33 cellular contexts compared by ENCODE assay signal in the genomic region with DNA sequence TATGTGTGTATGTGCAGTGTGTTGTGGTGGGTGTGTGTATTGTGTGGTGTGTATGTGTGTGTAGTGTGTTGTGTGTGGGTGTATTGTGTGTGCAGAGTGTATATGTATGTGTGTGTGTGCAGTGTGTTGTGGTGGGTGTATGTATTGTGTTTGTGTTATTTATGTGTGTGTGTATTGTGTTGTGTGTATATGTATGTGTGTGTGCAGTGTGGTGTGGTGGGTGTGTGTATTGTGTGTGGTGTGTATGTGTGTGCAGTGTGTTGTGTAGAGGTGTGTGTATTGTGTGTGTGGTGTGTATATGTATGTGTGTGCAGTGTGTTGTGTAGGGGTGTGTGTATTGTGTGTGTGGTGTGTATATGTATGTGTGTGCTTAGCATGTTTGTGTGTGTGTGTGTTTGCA. TPM values are rescaled to one million over a fixed set of nuclear protein-coding genes. Genes with fewer than 3 reads are reported as not detected.
"Had no signal": no experiment of that assay in that cellular context is flagged by ENCODE, and none has a peak within 500 bp of the region (broad histone marks: within the 10 kb centered on the region; RNA-seq: fewer than 3 reads in every experiment).

No MANE protein-coding gene starts in this region.

- H3K9me3 ChIP-seq: MG63, Peyer's patch, SJSA1, SK-N-SH had no signal

- DNase-seq: activated CD4-positive, alpha-beta T cell treated with anti-CD3 and anti-CD28 coated beads, Interleukin-2, amount 10 ng/mL, durations not matched to agents 24 days and 14 days; activated CD4-positive, alpha-beta T cell treated with anti-CD3 and anti-CD28 coated beads, Interleukin-2, amount 50 U/mL, for 4 hours; activated CD8-positive, alpha-beta T cell treated with anti-CD3 and anti-CD28 coated beads for 36 hours; activated effector memory CD4-positive, alpha-beta T cell treated with anti-CD3 and anti-CD28 coated beads, Interleukin-2, amount 50 U/mL, for 16 hours; activated naive CD4-positive, alpha-beta T cell; activated naive CD4-positive, alpha-beta T cell treated with anti-CD3 and anti-CD28 coated beads, Interleukin-2, amount 50 U/mL, for 16 hours; activated naive CD8-positive, alpha-beta T cell treated with anti-CD3 and anti-CD28 coated beads for 36 hours; activated T-cell treated with anti-CD3 and anti-CD28 coated beads, Interleukin-2, amount 50 U/mL, for 1 hour; activated T-cell treated with anti-CD3 and anti-CD28 coated beads, Interleukin-2, amount 50 U/mL, for 72 hours; amniotic stem cell; aorta; brain microvascular endothelial cell; Kasumi-1; MG63; MV-4-11; NCI-H1092; NCI-H1436 treated with DMSO at 0.1 percent for 48 hours; NCI-H1694 treated with DMSO at 0.1 percent for 48 hours; NCI-H2029; NCI-H2107; NCI-H2171; NCI-H510A; NCI-H526; NCI-H748 treated with DMSO at 0.1 percent for 48 hours; NK-92 treated with Interleukin-12 subunit alpha and Interleukin-12 subunit beta, amount 100 ng/mL, for 24 hours; PC-3; Peyer's patch; RPMI8226; SHP77 treated with DMSO at 0.1 percent for 48 hours; SK-N-SH had no signal

- H3K4me3 ChIP-seq: cardiac muscle cell, MG63, Peyer's patch, SJSA1 had no signal

- H3K36me3 ChIP-seq: brain microvascular endothelial cell, cardiac muscle cell, MG63, Peyer's patch, SJSA1 had no signal

- H3K27me3 ChIP-seq: brain microvascular endothelial cell, cardiac muscle cell, MG63, Peyer's patch, SJSA1 had no signal

- H3K9ac ChIP-seq: SK-N-SH had no signal

- H3K27ac ChIP-seq: brain microvascular endothelial cell, cardiac muscle cell, Peyer's patch, SJSA1 had no signal

- FAIRE-seq: TTC549 had no signal

- H3K4me1 ChIP-seq: Peyer's patch, SJSA1 had no signal

- H3K4me2 ChIP-seq: SK-N-SH had no signal

RNA-seq across cellular contexts. Expression of a gene that starts 24.3 kb away (rescaled TPM):
- polyA plus RNA-seq: SK-N-SH had no signal
